In genomic region chr14:20530771-20531571, GRCh38 we compare ENCODE assay signal across 8 cellular contexts. TPM values are rescaled to one million over a fixed set of nuclear protein-coding genes. Genes with fewer than 3 reads are reported as not detected.
DNase-seq lines count a peak whose midpoint lies in the region; ATAC-seq, FAIRE-seq and TF ChIP-seq lines count a peak whose summit lies in the region.

No MANE protein-coding gene starts in this region.

- CTCF ChIA-PET in activated CD8-positive, alpha-beta T cell treated with anti-CD3 and anti-CD28 coated beads for 36 hours (lab: Charles Lee) = interaction anchor here (0.6 to 3.4 kb wide), 29 partner anchors 8 to 208 kb away, joined by 3 to 28 read pairs (median 4); partner anchors contain the start of gene PNP
- CTCF ChIA-PET in H1 (lab: Charles Lee; ENCODE audit: partially characterized antibody) = interaction anchor here (0.6 to 8.0 kb wide), 23 partner anchors 9 to 158 kb away, joined by 3 to 107 read pairs (median 4); partner anchors contain the start of genes ANG, RNASE11 and RNASE12

- H4K8ac ChIP-seq in H1 (ENCODE audit: extremely low read depth, insufficient read depth, low read length) = no peak overlapping the region

- H3K9ac ChIP-seq in H1 (replicated peaks in 1 of 4; ENCODE audit: extremely low read depth in 1 of 4, low read depth in 3 of 4, low read length in 3 of 4) = no peak overlapping the region

- H3K56ac ChIP-seq in H1 (replicated peaks; ENCODE audit: insufficient read length, low read depth, low read length) = no peak overlapping the region

- H4K20me1 ChIP-seq in H1 (replicated peaks in 1 of 2; ENCODE audit: control insufficient read depth in 1 of 2, insufficient read depth in 2 of 2, low read length in 2 of 2) = no peaks in the 10 kb centered on the region

- no peaks in the 10 kb centered on the region for H3K9me3 ChIP-seq in H1 (ENCODE audit: insufficient read depth in 2 of 2, low read depth in 1 of 2, low read length in 1 of 2)

- intact Hi-C loops in activated CD8-positive, alpha-beta T cell treated with anti-CD3 and anti-CD28 coated beads for 36 hours (cut with micrococcal nuclease) = loop anchor here (1.0 to 5.0 kb wide), 2 partner anchors 77 to 161 kb away; no protein-coding TSS in a partner anchor

- peak overlapping the region; percentile 66 for H2AFZ ChIP-seq in H1 (ENCODE audit: low read length)

- H3K18ac ChIP-seq in H1 (ENCODE audit: extremely low read depth, low read length) = no peak overlapping the region

- H3K4me3 Mint-ChIP-seq in activated CD8-positive, alpha-beta T cell treated with anti-CD3 and anti-CD28 coated beads for 36 hours = peak overlapping the region; percentile 40

- peak overlapping the region; percentile 82; the same call in 1 of the 2 replicates for H2BK20ac ChIP-seq in H1 (ENCODE audit: low read length)

- no peak overlapping the region for H3K4me2 ChIP-seq in H1 (ENCODE audit: insufficient read depth in 1 of 2, low read depth in 2 of 2, low read length in 2 of 2)

- no peak overlapping the region for H3K27ac ChIP-seq in H1 (ENCODE audit: low read depth, low read length)

- TF ChIP-seq CTCF in D721Med (IDR thresholded peaks at IDR 0.05; ENCODE audit: insufficient read depth, missing control alignments) (peak; percentile 79), H1 (IDR thresholded peaks at IDR 0.05; ENCODE audit: control extremely low read depth in 1 of 3, insufficient read depth in 1 of 3, low read depth in 1 of 3, low read length in 3 of 3) (peak; percentile 20 to 78 (median 68))
- peak; percentile 80 for TF ChIP-seq CTCF in activated CD8-positive, alpha-beta T cell treated with anti-CD3 and anti-CD28 coated beads for 36 hours (IDR thresholded peaks at IDR 0.05)

- no peak overlapping the region for H3K23ac ChIP-seq in H1 (ENCODE audit: insufficient read length)

- no peak overlapping the region for H3K14ac ChIP-seq in H1 (ENCODE audit: insufficient read length)

- H3K27me3 ChIP-seq in H1 (replicated peaks in 1 of 4; ENCODE audit: control insufficient read depth in 3 of 4, extremely low read depth in 1 of 4, insufficient read depth in 3 of 4, low read length in 3 of 4) = no peaks in the 10 kb centered on the region

- FAIRE-seq in D721Med (lab: Jason Lieb, UNC) = peak; percentile 16
- peak; percentile 92 for FAIRE-seq in H1 (lab: Jason Lieb, UNC)

- no peak for TF ChIP-seq POLR2A in H1 (IDR thresholded peaks at IDR 0.05; ENCODE audit: control extremely low read depth in 1 of 2, low read depth in 2 of 2, low read length in 2 of 2)

- no peak overlapping the region for H2AK5ac ChIP-seq in H1 (ENCODE audit: low read depth, low read length)

- peaks cover 7% of the 10 kb centered on the region for H3K4me1 Mint-ChIP-seq in activated CD8-positive, alpha-beta T cell treated with anti-CD3 and anti-CD28 coated beads for 36 hours (ENCODE audit: low read depth)

- DNase-seq in D721Med (ENCODE audit: insufficient read length, low spot score) (no peak), NCI-H82 (lab: John Stamatoyannopoulos, UW) (peak; percentile 80), H1 (ENCODE audit: low read depth in 1 of 2, low spot score in 2 of 2) (peak; percentile 41 to 83), mucosa of gallbladder (ENCODE audit: low spot score) (peak; percentile 64)
- peak; percentile 90 for DNase-seq in activated CD8-positive, alpha-beta T cell treated with anti-CD3 and anti-CD28 coated beads for 36 hours
- peak; percentile 84 for DNase-seq in stimulated activated CD8-positive, alpha-beta memory T cell treated with anti-CD3 and anti-CD28 coated beads, Interleukin-4, amount 100 ng/mL, for 48 hours

- ATAC-seq in HG03159 (IDR thresholded peaks at IDR 0.05; ENCODE audit: unreplicated experiment) = peak; percentile 70
- peak; percentile 88 for ATAC-seq in activated CD8-positive, alpha-beta T cell treated with anti-CD3 and anti-CD28 coated beads for 36 hours
- no peak for ATAC-seq in GM21381 (IDR thresholded peaks at IDR 0.05; ENCODE audit: unreplicated experiment)

- H3K4ac ChIP-seq in H1 (replicated peaks; ENCODE audit: insufficient read length, low read depth, low read length) = no peak overlapping the region

- no peaks in the 10 kb centered on the region for H3K79me1 ChIP-seq in H1 (ENCODE audit: low read depth, low read length)

- no peak overlapping the region; the same call in 1 of the 2 replicates for H2BK5ac ChIP-seq in H1 (ENCODE audit: low read depth, low read length)

- WGBS in H1 (ENCODE audit: extremely low coverage in 1 of 2, insufficient coverage in 1 of 2, insufficient read length in 1 of 2, insufficient replicate concordance in 2 of 2, low coverage in 1 of 2, low lambda C conversion rate in 2 of 2, missing lambda C conversion rate in 1 of 2), 2 experiments = 23% methylated on average over 8 of the region's 8 CpGs; no CpG with 5 or more reads in 1 of the 2 experiments

- no peak overlapping the region for H2BK120ac ChIP-seq in H1 (replicated peaks; ENCODE audit: low read depth, low read length)

- H3K36me3 ChIP-seq in H1 (ENCODE audit: control insufficient read depth in 2 of 4, insufficient read depth in 4 of 4, low read length in 3 of 4) = no peaks in the 10 kb centered on the region

- no peak overlapping the region; the same call in 1 of the 2 replicates for H2BK12ac ChIP-seq in H1 (ENCODE audit: low read depth, low read length)

- POLR2A ChIA-PET in activated CD8-positive, alpha-beta T cell treated with anti-CD3 and anti-CD28 coated beads for 36 hours (lab: Charles Lee) = no interaction called here
- POLR2A ChIA-PET in H1 (lab: Charles Lee; ENCODE audit: partially characterized antibody) = no interaction called here

- TF ChIP-seq EP300 in H1 (IDR thresholded peaks at IDR 0.05; ENCODE audit: borderline replicate concordance in 1 of 2, low read depth in 2 of 2, low read length in 2 of 2) = no peak

- no peaks in the 10 kb centered on the region for H3K79me2 ChIP-seq in H1 (ENCODE audit: control insufficient read depth in 1 of 2, insufficient read depth in 2 of 2, low read length in 2 of 2)

- H4K5ac ChIP-seq in H1 (ENCODE audit: insufficient read length, low read depth, low read length) = no peak overlapping the region

- no peaks in the 10 kb centered on the region for H3K9me3 Mint-ChIP-seq in activated CD8-positive, alpha-beta T cell treated with anti-CD3 and anti-CD28 coated beads for 36 hours

- H3K4me3 ChIP-seq in H1 (ENCODE audit: extremely low read depth in 1 of 4, insufficient read depth in 2 of 4, low read depth in 3 of 4, low read length in 4 of 4) = no peak overlapping the region

- H3K27me3 Mint-ChIP-seq in activated CD8-positive, alpha-beta T cell treated with anti-CD3 and anti-CD28 coated beads for 36 hours = peaks cover 2% of the 10 kb centered on the region

- no peak overlapping the region for H3K27ac Mint-ChIP-seq in activated CD8-positive, alpha-beta T cell treated with anti-CD3 and anti-CD28 coated beads for 36 hours

- no peak overlapping the region for H2BK15ac ChIP-seq in H1 (ENCODE audit: low read length)

- peak; percentile 60 to 71 for TF ChIP-seq RAD21 in H1 (IDR thresholded peaks at IDR 0.05 in 1 of 2, conservative IDR thresholded peaks at IDR 0.05 in 1 of 2; ENCODE audit: low read depth in 2 of 2, low read length in 2 of 2)

- no peaks in the 10 kb centered on the region for H3K36me3 Mint-ChIP-seq in activated CD8-positive, alpha-beta T cell treated with anti-CD3 and anti-CD28 coated beads for 36 hours (ENCODE audit: low read depth)

- H4K91ac ChIP-seq in H1 (replicated peaks; ENCODE audit: insufficient read length, low read length) = no peak overlapping the region

- H3K23me2 ChIP-seq in H1 (ENCODE audit: low read depth, low read length) = no peaks in the 10 kb centered on the region

- H3K4me1 ChIP-seq in H1 (replicated peaks in 1 of 4; ENCODE audit: control insufficient read depth in 3 of 4, insufficient read depth in 4 of 4, low read length in 3 of 4) = no peaks in the 10 kb centered on the region

TF ChIP-seq in H1, 55 proteins besides CTCF, POLR2A, EP300 and RAD21 (continues in another document):
- TF ChIP-seq YY1 (IDR thresholded peaks at IDR 0.05; ENCODE audit: low read depth, low read length) = 0 out of 2 replicates have a peak, but pooled peaks have one; percentile 34

RNA-seq across cellular contexts. Expression of gene RNASE10, which starts 25.6 kb away (rescaled TPM):
- total RNA-seq in activated CD8-positive, alpha-beta T cell treated with anti-CD3 and anti-CD28 coated beads for 36 hours = under 1 TPM in 1 of 2 experiments, not detected in 1; 0.23 TPM
- 0.67 TPM in 1 of 2 replicates, not detected in the other for total RNA-seq in H1 (2021; fragmentation: NEBNext Ultra II Directional; extraction: Animal tissue kit (Norgen Biotek cat#: 25700))
- not detected in 2 replicates for polyA plus RNA-seq in H1 (2011; rRNA removed)
- not detected for polyA plus RNA-seq in H1 (2011; cell fraction: cytosol; rRNA removed)
- not detected for polyA plus RNA-seq in H1 (2011; cell fraction: nucleus; rRNA removed)
- 0.19 to 0.36 TPM (median 0.30 TPM) in 3 of 4 replicates, not detected in the other for polyA plus RNA-seq in H1 (2012, experiment 1 of 2)
- polyA plus RNA-seq in H1 (2012, experiment 2 of 2) = not detected
- 0.24 TPM for polyA plus RNA-seq in H1 (2013, experiment 1 of 2)
- 0.22 TPM for polyA plus RNA-seq in H1 (2013, experiment 2 of 2)
- polyA minus RNA-seq in H1 (2011; rRNA and poly(A)+ RNA removed) = not detected in 2 replicates
- polyA minus RNA-seq in H1 (2011; cell fraction: cytosol; rRNA and poly(A)+ RNA removed) = not detected
- not detected for polyA minus RNA-seq in H1 (2011; cell fraction: nucleus; rRNA and poly(A)+ RNA removed)
- 0.86 TPM for total RNA-seq in mucosa of gallbladder

RNA-seq across cellular contexts. Expression of gene RNASE9, which starts 29.9 kb away (rescaled TPM):
- total RNA-seq in activated CD8-positive, alpha-beta T cell treated with anti-CD3 and anti-CD28 coated beads for 36 hours = not detected
- not detected in 2 replicates for total RNA-seq in H1 (2021; fragmentation: NEBNext Ultra II Directional; extraction: Animal tissue kit (Norgen Biotek cat#: 25700))
- polyA plus RNA-seq in H1 (2011; rRNA removed) = 0.06 TPM in 2 replicates
- 0.12 TPM for polyA plus RNA-seq in H1 (2011; cell fraction: cytosol; rRNA removed)
- 0.13 TPM for polyA plus RNA-seq in H1 (2011; cell fraction: nucleus; rRNA removed)
- not detected in 4 replicates for polyA plus RNA-seq in H1 (2012, experiment 1 of 2)
- not detected for polyA plus RNA-seq in H1 (2012, experiment 2 of 2)
- 0.14 TPM for polyA plus RNA-seq in H1 (2013, experiment 1 of 2)
- polyA plus RNA-seq in H1 (2013, experiment 2 of 2) = 0.17 TPM
- polyA minus RNA-seq in H1 (2011; rRNA and poly(A)+ RNA removed) = 0.22 TPM in 1 of 2 replicates, not detected in the other
- not detected for polyA minus RNA-seq in H1 (2011; cell fraction: cytosol; rRNA and poly(A)+ RNA removed)
- 0.60 TPM for polyA minus RNA-seq in H1 (2011; cell fraction: nucleus; rRNA and poly(A)+ RNA removed)
- total RNA-seq in mucosa of gallbladder = not detected

RNA-seq across cellular contexts. Expression of gene RNASE11, which starts 56.8 kb away (rescaled TPM):
- not detected for total RNA-seq in activated CD8-positive, alpha-beta T cell treated with anti-CD3 and anti-CD28 coated beads for 36 hours
- not detected in 2 replicates for total RNA-seq in H1 (2021; fragmentation: NEBNext Ultra II Directional; extraction: Animal tissue kit (Norgen Biotek cat#: 25700))
- not detected in 2 replicates for polyA plus RNA-seq in H1 (2011; rRNA removed)
- not detected for polyA plus RNA-seq in H1 (2011; cell fraction: cytosol; rRNA removed)
- not detected for polyA plus RNA-seq in H1 (2011; cell fraction: nucleus; rRNA removed)
- not detected in 4 replicates for polyA plus RNA-seq in H1 (2012, experiment 1 of 2)
- polyA plus RNA-seq in H1 (2012, experiment 2 of 2) = not detected
- polyA plus RNA-seq in H1 (2013, experiment 1 of 2) = 0.06 TPM
- polyA plus RNA-seq in H1 (2013, experiment 2 of 2) = 0.09 TPM
- not detected in 2 replicates for polyA minus RNA-seq in H1 (2011; rRNA and poly(A)+ RNA removed)
- not detected for polyA minus RNA-seq in H1 (2011; cell fraction: cytosol; rRNA and poly(A)+ RNA removed)
- polyA minus RNA-seq in H1 (2011; cell fraction: nucleus; rRNA and poly(A)+ RNA removed) = not detected
- not detected for total RNA-seq in mucosa of gallbladder
